1 cellular context compared by ENCODE assay signal in the genomic region with DNA sequence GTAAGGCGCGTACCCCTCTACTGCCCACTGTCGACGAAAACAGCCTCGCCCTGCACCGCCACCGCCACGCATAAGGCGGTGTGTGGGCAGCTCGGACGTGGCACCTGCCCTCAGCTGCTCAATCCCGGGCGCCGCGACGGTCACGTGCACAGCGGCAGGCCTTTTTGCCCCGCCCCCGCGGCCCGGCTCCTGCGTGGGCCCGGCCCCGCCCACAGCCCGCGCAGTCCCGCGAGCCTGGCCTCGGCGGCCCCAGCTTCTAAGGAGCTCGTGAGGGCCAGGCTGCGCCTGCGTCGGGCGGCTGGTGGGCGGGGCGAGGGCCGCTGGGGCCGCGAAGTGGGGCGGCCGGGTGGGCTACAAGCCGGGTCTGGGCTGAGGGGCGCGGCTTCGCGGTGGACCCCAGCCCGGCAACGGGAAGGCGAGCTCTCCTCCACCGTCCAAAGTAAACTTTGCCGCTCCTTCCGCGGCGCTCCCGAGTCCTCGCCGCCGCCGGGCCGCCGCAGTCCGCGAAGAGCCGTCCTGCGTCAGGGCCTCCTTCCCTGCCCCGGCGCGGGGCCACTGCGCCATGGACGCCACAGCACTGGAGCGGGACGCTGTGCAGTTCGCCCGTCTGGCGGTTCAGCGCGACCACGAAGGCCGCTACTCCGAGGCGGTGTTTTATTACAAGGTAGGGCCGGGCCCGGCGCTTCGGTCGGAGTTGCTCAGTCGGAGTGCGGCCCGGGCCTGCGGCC.
TF ChIP-seq lines count a peak whose summit lies in the region.

A gene (plus strand): TSS at position 313 of the 728 bp plus-strand sequence. CDS start 250 bp downstream, at position 563.

TF ChIP-seq in HepG2, 621 proteins besides CTCF, POLR2A, EP300 and RAD21 (continued from another document and continues in another):
- TF ChIP-seq NBN (conservative IDR thresholded peaks at IDR 0.05) (no peak), ZSCAN30 (CRISPR knock-in tag; IDR thresholded peaks at IDR 0.05) (no peak), NAIF1 (CRISPR knock-in tag; IDR thresholded peaks at IDR 0.05; ENCODE audit: borderline replicate concordance) (no peak), U2AF1 (optimal IDR thresholded peaks at IDR 0.05; ENCODE audit: low read depth, low read length) (no peak), FOXA3 (CRISPR knock-in tag; IDR thresholded peaks at IDR 0.05) (peak; percentile 56), HHEX (CRISPR knock-in tag; IDR thresholded peaks at IDR 0.05) (no peak), ETV5 (CRISPR knock-in tag; IDR thresholded peaks at IDR 0.05; ENCODE audit: borderline replicate concordance) (no peak), NFIB (CRISPR knock-in tag; IDR thresholded peaks at IDR 0.05; ENCODE audit: borderline replicate concordance) (no peak), ZNF644 (CRISPR knock-in tag; IDR thresholded peaks at IDR 0.05; ENCODE audit: low read depth) (0 out of 2 replicates have a peak, but pooled peaks have one; percentile 15), ZNF839 (CRISPR knock-in tag; IDR thresholded peaks at IDR 0.05; ENCODE audit: borderline replicate concordance) (no peak), HNRNPUL1 (IDR thresholded peaks at IDR 0.05; ENCODE audit: low read depth, low read length) (no peak), ZNF432 (CRISPR knock-in tag; IDR thresholded peaks at IDR 0.05; ENCODE audit: borderline replicate concordance) (no peak), YY1 (IDR thresholded peaks at IDR 0.05; ENCODE audit: insufficient read depth, insufficient replicate concordance, low read depth, low read length) (peak; percentile 59), BORCS8-MEF2B (CRISPR knock-in tag; IDR thresholded peaks at IDR 0.05) (peak; percentile 71; the same call in 1 of the 2 replicates), SP4 (CRISPR knock-in tag; IDR thresholded peaks at IDR 0.05) (peak; percentile 94), KDM4B (CRISPR knock-in tag; IDR thresholded peaks at IDR 0.05) (no peak), TGIF2 (CRISPR knock-in tag; IDR thresholded peaks at IDR 0.05) (no peak), IKZF1 (IDR thresholded peaks at IDR 0.05) (no peak), WIZ (CRISPR knock-in tag; IDR thresholded peaks at IDR 0.05) (0 out of 2 replicates have a peak, but pooled peaks have one; percentile 34), TSC22D2 (CRISPR knock-in tag; IDR thresholded peaks at IDR 0.05; ENCODE audit: borderline replicate concordance) (no peak; the same call in 1 of the 2 replicates), GATAD1 (CRISPR knock-in tag; IDR thresholded peaks at IDR 0.05) (peak; percentile 38; the same call in 1 of the 2 replicates), MTF1 (CRISPR knock-in tag; IDR thresholded peaks at IDR 0.05) (peak; percentile 85; the same call in 1 of the 2 replicates), ZNF136 (CRISPR knock-in tag; IDR thresholded peaks at IDR 0.05; ENCODE audit: low read depth) (no peak), ZNF879 (CRISPR knock-in tag; IDR thresholded peaks at IDR 0.05) (no peak), PAX8 (CRISPR knock-in tag; IDR thresholded peaks at IDR 0.05; ENCODE audit: borderline replicate concordance) (peak; percentile 88; the same call in 1 of the 2 replicates), MXI1 (IDR thresholded peaks at IDR 0.05; ENCODE audit: borderline replicate concordance, low read depth, low read length) (peak; percentile 58; the same call in 1 of the 3 replicates), ATRX (CRISPR knock-in tag; IDR thresholded peaks at IDR 0.05; ENCODE audit: borderline replicate concordance) (no peak), ZSCAN20 (CRISPR knock-in tag; IDR thresholded peaks at IDR 0.05; ENCODE audit: borderline replicate concordance) (peak; percentile 94; the same call in 1 of the 2 replicates), RBM22 (optimal IDR thresholded peaks at IDR 0.05; ENCODE audit: low read length) (peak; percentile 62), ZNF549 (CRISPR knock-in tag; IDR thresholded peaks at IDR 0.05) (no peak)
- TF ChIP-seq, protein P1, sequence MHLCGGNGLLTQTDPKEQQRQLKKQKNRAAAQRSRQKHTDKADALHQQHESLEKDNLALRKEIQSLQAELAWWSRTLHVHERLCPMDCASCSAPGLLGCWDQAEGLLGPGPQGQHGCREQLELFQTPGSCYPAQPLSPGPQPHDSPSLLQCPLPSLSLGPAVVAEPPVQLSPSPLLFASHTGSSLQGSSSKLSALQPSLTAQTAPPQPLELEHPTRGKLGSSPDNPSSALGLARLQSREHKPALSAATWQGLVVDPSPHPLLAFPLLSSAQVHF (CRISPR knock-in tag; IDR thresholded peaks at IDR 0.05), result peak; percentile 65; the same call in 1 of the 2 replicates
- TF ChIP-seq, protein P2, sequence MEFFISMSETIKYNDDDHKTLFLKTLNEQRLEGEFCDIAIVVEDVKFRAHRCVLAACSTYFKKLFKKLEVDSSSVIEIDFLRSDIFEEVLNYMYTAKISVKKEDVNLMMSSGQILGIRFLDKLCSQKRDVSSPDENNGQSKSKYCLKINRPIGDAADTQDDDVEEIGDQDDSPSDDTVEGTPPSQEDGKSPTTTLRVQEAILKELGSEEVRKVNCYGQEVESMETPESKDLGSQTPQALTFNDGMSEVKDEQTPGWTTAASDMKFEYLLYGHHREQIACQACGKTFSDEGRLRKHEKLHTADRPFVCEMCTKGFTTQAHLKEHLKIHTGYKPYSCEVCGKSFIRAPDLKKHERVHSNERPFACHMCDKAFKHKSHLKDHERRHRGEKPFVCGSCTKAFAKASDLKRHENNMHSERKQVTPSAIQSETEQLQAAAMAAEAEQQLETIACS (CRISPR knock-in tag; IDR thresholded peaks at IDR 0.05), result 0 out of 2 replicates have a peak, but pooled peaks have one; percentile 16
- TF ChIP-seq, protein P3, sequence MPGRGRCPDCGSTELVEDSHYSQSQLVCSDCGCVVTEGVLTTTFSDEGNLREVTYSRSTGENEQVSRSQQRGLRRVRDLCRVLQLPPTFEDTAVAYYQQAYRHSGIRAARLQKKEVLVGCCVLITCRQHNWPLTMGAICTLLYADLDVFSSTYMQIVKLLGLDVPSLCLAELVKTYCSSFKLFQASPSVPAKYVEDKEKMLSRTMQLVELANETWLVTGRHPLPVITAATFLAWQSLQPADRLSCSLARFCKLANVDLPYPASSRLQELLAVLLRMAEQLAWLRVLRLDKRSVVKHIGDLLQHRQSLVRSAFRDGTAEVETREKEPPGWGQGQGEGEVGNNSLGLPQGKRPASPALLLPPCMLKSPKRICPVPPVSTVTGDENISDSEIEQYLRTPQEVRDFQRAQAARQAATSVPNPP (CRISPR knock-in tag; IDR thresholded peaks at IDR 0.05), result 0 out of 2 replicates have a peak, but pooled peaks have one; percentile 41
- TF ChIP-seq, protein P4, sequence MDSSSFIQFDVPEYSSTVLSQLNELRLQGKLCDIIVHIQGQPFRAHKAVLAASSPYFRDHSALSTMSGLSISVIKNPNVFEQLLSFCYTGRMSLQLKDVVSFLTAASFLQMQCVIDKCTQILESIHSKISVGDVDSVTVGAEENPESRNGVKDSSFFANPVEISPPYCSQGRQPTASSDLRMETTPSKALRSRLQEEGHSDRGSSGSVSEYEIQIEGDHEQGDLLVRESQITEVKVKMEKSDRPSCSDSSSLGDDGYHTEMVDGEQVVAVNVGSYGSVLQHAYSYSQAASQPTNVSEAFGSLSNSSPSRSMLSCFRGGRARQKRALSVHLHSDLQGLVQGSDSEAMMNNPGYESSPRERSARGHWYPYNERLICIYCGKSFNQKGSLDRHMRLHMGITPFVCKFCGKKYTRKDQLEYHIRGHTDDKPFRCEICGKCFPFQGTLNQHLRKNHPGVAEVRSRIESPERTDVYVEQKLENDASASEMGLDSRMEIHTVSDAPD (CRISPR knock-in tag; IDR thresholded peaks at IDR 0.05), result no peak
- TF ChIP-seq, protein P5, sequence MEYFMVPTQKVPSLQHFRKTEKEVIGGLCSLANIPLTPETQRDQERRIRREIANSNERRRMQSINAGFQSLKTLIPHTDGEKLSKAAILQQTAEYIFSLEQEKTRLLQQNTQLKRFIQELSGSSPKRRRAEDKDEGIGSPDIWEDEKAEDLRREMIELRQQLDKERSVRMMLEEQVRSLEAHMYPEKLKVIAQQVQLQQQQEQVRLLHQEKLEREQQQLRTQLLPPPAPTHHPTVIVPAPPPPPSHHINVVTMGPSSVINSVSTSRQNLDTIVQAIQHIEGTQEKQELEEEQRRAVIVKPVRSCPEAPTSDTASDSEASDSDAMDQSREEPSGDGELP (IDR thresholded peaks at IDR 0.05; ENCODE audit: borderline replicate concordance, low read depth), result peak; percentile 79; the same call in 1 of the 2 replicates
- TF ChIP-seq, protein P6, sequence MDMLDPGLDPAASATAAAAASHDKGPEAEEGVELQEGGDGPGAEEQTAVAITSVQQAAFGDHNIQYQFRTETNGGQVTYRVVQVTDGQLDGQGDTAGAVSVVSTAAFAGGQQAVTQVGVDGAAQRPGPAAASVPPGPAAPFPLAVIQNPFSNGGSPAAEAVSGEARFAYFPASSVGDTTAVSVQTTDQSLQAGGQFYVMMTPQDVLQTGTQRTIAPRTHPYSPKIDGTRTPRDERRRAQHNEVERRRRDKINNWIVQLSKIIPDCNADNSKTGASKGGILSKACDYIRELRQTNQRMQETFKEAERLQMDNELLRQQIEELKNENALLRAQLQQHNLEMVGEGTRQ (IDR thresholded peaks at IDR 0.05; ENCODE audit: low read depth, low read length), result peak; percentile 85
- TF ChIP-seq, protein P6 (CRISPR knock-in tag; IDR thresholded peaks at IDR 0.05; ENCODE audit: borderline replicate concordance), result peak; percentile 76
- TF ChIP-seq, protein P7, sequence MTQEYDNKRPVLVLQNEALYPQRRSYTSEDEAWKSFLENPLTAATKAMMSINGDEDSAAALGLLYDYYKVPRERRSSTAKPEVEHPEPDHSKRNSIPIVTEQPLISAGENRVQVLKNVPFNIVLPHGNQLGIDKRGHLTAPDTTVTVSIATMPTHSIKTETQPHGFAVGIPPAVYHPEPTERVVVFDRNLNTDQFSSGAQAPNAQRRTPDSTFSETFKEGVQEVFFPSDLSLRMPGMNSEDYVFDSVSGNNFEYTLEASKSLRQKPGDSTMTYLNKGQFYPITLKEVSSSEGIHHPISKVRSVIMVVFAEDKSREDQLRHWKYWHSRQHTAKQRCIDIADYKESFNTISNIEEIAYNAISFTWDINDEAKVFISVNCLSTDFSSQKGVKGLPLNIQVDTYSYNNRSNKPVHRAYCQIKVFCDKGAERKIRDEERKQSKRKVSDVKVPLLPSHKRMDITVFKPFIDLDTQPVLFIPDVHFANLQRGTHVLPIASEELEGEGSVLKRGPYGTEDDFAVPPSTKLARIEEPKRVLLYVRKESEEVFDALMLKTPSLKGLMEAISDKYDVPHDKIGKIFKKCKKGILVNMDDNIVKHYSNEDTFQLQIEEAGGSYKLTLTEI (CRISPR knock-in tag; conservative IDR thresholded peaks at IDR 0.05), result no peak
- TF ChIP-seq, protein P8, sequence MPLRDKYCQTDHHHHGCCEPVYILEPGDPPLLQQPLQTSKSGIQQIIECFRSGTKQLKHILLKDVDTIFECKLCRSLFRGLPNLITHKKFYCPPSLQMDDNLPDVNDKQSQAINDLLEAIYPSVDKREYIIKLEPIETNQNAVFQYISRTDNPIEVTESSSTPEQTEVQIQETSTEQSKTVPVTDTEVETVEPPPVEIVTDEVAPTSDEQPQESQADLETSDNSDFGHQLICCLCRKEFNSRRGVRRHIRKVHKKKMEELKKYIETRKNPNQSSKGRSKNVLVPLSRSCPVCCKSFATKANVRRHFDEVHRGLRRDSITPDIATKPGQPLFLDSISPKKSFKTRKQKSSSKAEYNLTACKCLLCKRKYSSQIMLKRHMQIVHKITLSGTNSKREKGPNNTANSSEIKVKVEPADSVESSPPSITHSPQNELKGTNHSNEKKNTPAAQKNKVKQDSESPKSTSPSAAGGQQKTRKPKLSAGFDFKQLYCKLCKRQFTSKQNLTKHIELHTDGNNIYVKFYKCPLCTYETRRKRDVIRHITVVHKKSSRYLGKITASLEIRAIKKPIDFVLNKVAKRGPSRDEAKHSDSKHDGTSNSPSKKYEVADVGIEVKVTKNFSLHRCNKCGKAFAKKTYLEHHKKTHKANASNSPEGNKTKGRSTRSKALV (CRISPR knock-in tag; IDR thresholded peaks at IDR 0.05), result peak; percentile 76
- TF ChIP-seq, protein P9, sequence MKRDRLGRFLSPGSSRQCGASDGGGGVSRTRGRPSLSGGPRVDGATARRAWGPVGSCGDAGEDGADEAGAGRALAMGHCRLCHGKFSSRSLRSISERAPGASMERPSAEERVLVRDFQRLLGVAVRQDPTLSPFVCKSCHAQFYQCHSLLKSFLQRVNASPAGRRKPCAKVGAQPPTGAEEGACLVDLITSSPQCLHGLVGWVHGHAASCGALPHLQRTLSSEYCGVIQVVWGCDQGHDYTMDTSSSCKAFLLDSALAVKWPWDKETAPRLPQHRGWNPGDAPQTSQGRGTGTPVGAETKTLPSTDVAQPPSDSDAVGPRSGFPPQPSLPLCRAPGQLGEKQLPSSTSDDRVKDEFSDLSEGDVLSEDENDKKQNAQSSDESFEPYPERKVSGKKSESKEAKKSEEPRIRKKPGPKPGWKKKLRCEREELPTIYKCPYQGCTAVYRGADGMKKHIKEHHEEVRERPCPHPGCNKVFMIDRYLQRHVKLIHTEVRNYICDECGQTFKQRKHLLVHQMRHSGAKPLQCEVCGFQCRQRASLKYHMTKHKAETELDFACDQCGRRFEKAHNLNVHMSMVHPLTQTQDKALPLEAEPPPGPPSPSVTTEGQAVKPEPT (CRISPR knock-in tag; IDR thresholded peaks at IDR 0.05; ENCODE audit: low read depth), result peak; percentile 27; the same call in 1 of the 2 replicates
- TF ChIP-seq, protein P10, sequence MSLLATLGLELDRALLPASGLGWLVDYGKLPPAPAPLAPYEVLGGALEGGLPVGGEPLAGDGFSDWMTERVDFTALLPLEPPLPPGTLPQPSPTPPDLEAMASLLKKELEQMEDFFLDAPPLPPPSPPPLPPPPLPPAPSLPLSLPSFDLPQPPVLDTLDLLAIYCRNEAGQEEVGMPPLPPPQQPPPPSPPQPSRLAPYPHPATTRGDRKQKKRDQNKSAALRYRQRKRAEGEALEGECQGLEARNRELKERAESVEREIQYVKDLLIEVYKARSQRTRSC (CRISPR knock-in tag; IDR thresholded peaks at IDR 0.05; ENCODE audit: low read depth), result no peak
- TF ChIP-seq, protein P11, sequence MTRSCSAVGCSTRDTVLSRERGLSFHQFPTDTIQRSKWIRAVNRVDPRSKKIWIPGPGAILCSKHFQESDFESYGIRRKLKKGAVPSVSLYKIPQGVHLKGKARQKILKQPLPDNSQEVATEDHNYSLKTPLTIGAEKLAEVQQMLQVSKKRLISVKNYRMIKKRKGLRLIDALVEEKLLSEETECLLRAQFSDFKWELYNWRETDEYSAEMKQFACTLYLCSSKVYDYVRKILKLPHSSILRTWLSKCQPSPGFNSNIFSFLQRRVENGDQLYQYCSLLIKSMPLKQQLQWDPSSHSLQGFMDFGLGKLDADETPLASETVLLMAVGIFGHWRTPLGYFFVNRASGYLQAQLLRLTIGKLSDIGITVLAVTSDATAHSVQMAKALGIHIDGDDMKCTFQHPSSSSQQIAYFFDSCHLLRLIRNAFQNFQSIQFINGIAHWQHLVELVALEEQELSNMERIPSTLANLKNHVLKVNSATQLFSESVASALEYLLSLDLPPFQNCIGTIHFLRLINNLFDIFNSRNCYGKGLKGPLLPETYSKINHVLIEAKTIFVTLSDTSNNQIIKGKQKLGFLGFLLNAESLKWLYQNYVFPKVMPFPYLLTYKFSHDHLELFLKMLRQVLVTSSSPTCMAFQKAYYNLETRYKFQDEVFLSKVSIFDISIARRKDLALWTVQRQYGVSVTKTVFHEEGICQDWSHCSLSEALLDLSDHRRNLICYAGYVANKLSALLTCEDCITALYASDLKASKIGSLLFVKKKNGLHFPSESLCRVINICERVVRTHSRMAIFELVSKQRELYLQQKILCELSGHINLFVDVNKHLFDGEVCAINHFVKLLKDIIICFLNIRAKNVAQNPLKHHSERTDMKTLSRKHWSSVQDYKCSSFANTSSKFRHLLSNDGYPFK (CRISPR knock-in tag; IDR thresholded peaks at IDR 0.05; ENCODE audit: borderline replicate concordance), result peak; percentile 87
